ENCODE assay signal across 19 cellular contexts in genomic region chr3:41222012-41222411, GRCh38. TPM values are rescaled to one million over a fixed set of nuclear protein-coding genes. Genes with fewer than 3 reads are reported as not detected.
DNase-seq lines count a peak whose midpoint lies in the region; ATAC-seq and TF ChIP-seq lines count a peak whose summit lies in the region.
"Had no signal": no experiment of that assay in that cellular context is flagged by ENCODE, and none has a peak within 500 bp of the region (broad histone marks: within the 10 kb centered on the region; RNA-seq: fewer than 3 reads in every experiment).

No MANE protein-coding gene starts in this region.

- no peaks in the 10 kb centered on the region for H3K27me3 Mint-ChIP-seq in CD4-positive, CD25-positive, alpha-beta regulatory T cell
- H3K27me3 Mint-ChIP-seq: activated naive CD8-positive, alpha-beta T cell treated with anti-CD3 and anti-CD28 coated beads, Interleukin-2, amount 10 ng/mL, durations not matched to agents 7 days and 5 days; IgD-negative memory B cell had no signal

- H4K20me1 ChIP-seq in mammary epithelial cell (ENCODE audit: insufficient read depth, low read length), result peaks cover 50% of the 10 kb centered on the region
- peaks cover 62% of the 10 kb centered on the region for H4K20me1 ChIP-seq in PC-3 (ENCODE audit: low read length)

- H3K4ac ChIP-seq in mesendoderm (ENCODE audit: low read depth, low read length), result no peak overlapping the region

- H3K27ac ChIP-seq in ACC112 (ENCODE audit: low read depth, low read length), result peak overlapping the region; percentile 57
- no peak overlapping the region for H3K27ac ChIP-seq in CD4-positive, CD25-positive, alpha-beta regulatory T cell (ENCODE audit: insufficient read depth, low read length, poor library complexity, severe bottlenecking)
- H3K27ac ChIP-seq in mammary epithelial cell (ENCODE audit: insufficient read depth, low read depth, low read length), result peak overlapping the region; percentile 2
- H3K27ac ChIP-seq in mesendoderm (ENCODE audit: low read depth, low read length), result no peak overlapping the region
- H3K27ac ChIP-seq in PC-3 (ENCODE audit: low read length), result no peak overlapping the region
- H3K27ac ChIP-seq: SJSA1 had no signal

- TF ChIP-seq CTCF in mammary epithelial cell (conservative IDR thresholded peaks at IDR 0.05 in 1 of 2, IDR thresholded peaks at IDR 0.05 in 1 of 2; ENCODE audit: extremely low read depth in 1 of 2, insufficient read depth in 1 of 2, low read depth in 1 of 2, low read length in 2 of 2) (no peak), PC-3 (conservative IDR thresholded peaks at IDR 0.05; ENCODE audit: low read depth, low read length) (no peak), BE2C (IDR thresholded peaks at IDR 0.05; ENCODE audit: low read depth, low read length) (no peak)

- H2BK15ac ChIP-seq in mesendoderm (replicated peaks; ENCODE audit: low read depth), result no peak overlapping the region

- no peaks in the 10 kb centered on the region for H3K27me3 ChIP-seq in ACC112 (ENCODE audit: insufficient read depth, low read length)
- no peaks in the 10 kb centered on the region for H3K27me3 ChIP-seq in CD4-positive, CD25-positive, alpha-beta regulatory T cell (ENCODE audit: control insufficient read depth, insufficient read depth, low read length)
- no peaks in the 10 kb centered on the region for H3K27me3 ChIP-seq in mammary epithelial cell (ENCODE audit: insufficient read depth, low read length)
- no peaks in the 10 kb centered on the region for H3K27me3 ChIP-seq in mesendoderm (ENCODE audit: insufficient read depth, low read length, poor library complexity)
- H3K27me3 ChIP-seq in PC-3 (ENCODE audit: low read length), result no peaks in the 10 kb centered on the region
- no peaks in the 10 kb centered on the region for H3K27me3 ChIP-seq in BE2C
- H3K27me3 ChIP-seq: SJSA1, tibial nerve had no signal

- WGBS in mammary epithelial cell (ENCODE audit: low coverage, missing lambda C conversion rate), result 40% methylated on average over 2 of the region's 2 CpGs
- WGBS in mesendoderm (ENCODE audit: extremely low coverage, insufficient coverage, low lambda C conversion rate), result no CpG with 5 or more reads among the region's 2 CpGs

- no peak overlapping the region for H2AK5ac ChIP-seq in mesendoderm (ENCODE audit: low read length)

- peaks cover 15% of the 10 kb centered on the region for H3K36me3 Mint-ChIP-seq in CD4-positive, CD25-positive, alpha-beta regulatory T cell

- H4K5ac ChIP-seq in mesendoderm (ENCODE audit: low read length), result no peak overlapping the region

- no peak overlapping the region for H4K8ac ChIP-seq in mesendoderm (ENCODE audit: low read depth, low read length)

- peaks cover 0 to 1% (median 0%) of the 10 kb centered on the region in 7 donors for H3K9me3 Mint-ChIP-seq in CD4-positive, CD25-positive, alpha-beta regulatory T cell
- H3K9me3 Mint-ChIP-seq: activated naive CD8-positive, alpha-beta T cell treated with anti-CD3 and anti-CD28 coated beads, Interleukin-2, amount 10 ng/mL, durations not matched to agents 7 days and 5 days; IgD-negative memory B cell; T-helper 2 cell treated with Interferon-gamma antibody and Interleukin-4, amounts not matched to agents 5 μg/mL and 100 μg/mL, for 36 hours had no signal

- in situ Hi-C loops in mammary epithelial cell (cut with MboI; ENCODE audit: low sequenced_read_pairs in 2 of 2), result loop anchor here in 1 of 2 donors (25.0 kb wide), 1 partner anchor 635 kb away; no protein-coding TSS in a partner anchor

- no peak overlapping the region for H2BK120ac ChIP-seq in mesendoderm (ENCODE audit: low read depth, low read length)

- CTCF ChIA-PET in mammary epithelial cell (lab: Charles Lee; ENCODE audit: low non-redundant PET), result no interaction called here
- CTCF ChIA-PET in PC-3 (lab: Charles Lee), result no interaction called here

- peak overlapping the region in 3 of 4 donors; percentile 7 to 41 (median 10) for H3K4me3 Mint-ChIP-seq in CD4-positive, CD25-positive, alpha-beta regulatory T cell
- H3K4me3 Mint-ChIP-seq: activated naive CD8-positive, alpha-beta T cell treated with anti-CD3 and anti-CD28 coated beads, Interleukin-2, amount 10 ng/mL, durations not matched to agents 7 days and 5 days; T-helper 2 cell treated with Interferon-gamma antibody and Interleukin-4, amounts not matched to agents 5 μg/mL and 100 μg/mL, for 36 hours had no signal

- ATAC-seq in CD4-positive, CD25-positive, alpha-beta regulatory T cell (ENCODE audit: low read depth in 2 of 2), result no peak
- ATAC-seq in HG02938 (IDR thresholded peaks at IDR 0.05; ENCODE audit: unreplicated experiment) (no peak), PC-3 (no peak)

- no peak overlapping the region for H2BK5ac ChIP-seq in mesendoderm (ENCODE audit: low read length)

- BruUV-seq in mammary epithelial cell (replicated peaks; lab: Mats Ljungman, UMichigan) (no TSS peak), PC-3 (replicated peaks; lab: Mats Ljungman, UMichigan) (no TSS peak)

- H3K4me3 ChIP-seq in ACC112 (ENCODE audit: low read depth, low read length) (peak overlapping the region; percentile 27; the same call in 1 of the 2 replicates), mammary epithelial cell (replicated peaks in 1 of 3; ENCODE audit: insufficient read depth in 1 of 3, low read depth in 2 of 3, low read length in 3 of 3) (no peak overlapping the region), mesendoderm (ENCODE audit: low read length) (no peak overlapping the region), PC-3 (ENCODE audit: low read length) (no peak overlapping the region), BE2C (ENCODE audit: low read depth, low read length) (no peak overlapping the region)
- peak overlapping the region; percentile 17 for H3K4me3 ChIP-seq in CD4-positive, CD25-positive, alpha-beta regulatory T cell (ENCODE audit: low read depth, low read length)
- H3K4me3 ChIP-seq: SJSA1, tibial nerve had no signal

- H3K9ac ChIP-seq in mammary epithelial cell (ENCODE audit: insufficient read depth, low read length), result no peak overlapping the region
- H3K9ac ChIP-seq in mesendoderm (ENCODE audit: low read length), result no peak overlapping the region
- H3K9ac ChIP-seq in PC-3 (ENCODE audit: low read length), result no peak overlapping the region

- H3K18ac ChIP-seq in mesendoderm (ENCODE audit: low read length), result peak overlapping the region; percentile 51

- intact Hi-C loops in mammary epithelial cell (cut with micrococcal nuclease), result loop anchor here (5.0 kb wide), 1 partner anchor 640 kb away; no protein-coding TSS in a partner anchor
- intact Hi-C loops in PC-3 (cut with micrococcal nuclease), result no loop called here

- peaks cover 7% of the 10 kb centered on the region for H3K79me1 ChIP-seq in mesendoderm (ENCODE audit: low read length)

- H3K79me2 ChIP-seq in ACC112 (ENCODE audit: control insufficient read depth, insufficient read depth, low read length, unreplicated experiment), result peaks cover 89% of the 10 kb centered on the region
- peaks cover 99% of the 10 kb centered on the region for H3K79me2 ChIP-seq in mammary epithelial cell (ENCODE audit: insufficient read depth, low read length)
- peaks cover 58% of the 10 kb centered on the region for H3K79me2 ChIP-seq in mesendoderm (ENCODE audit: control insufficient read depth, insufficient read depth, low read length)
- H3K79me2 ChIP-seq in PC-3 (ENCODE audit: low read length), result peaks cover 86% of the 10 kb centered on the region

- H3F3A ChIP-seq in PC-3 (ENCODE audit: low read length, unreplicated experiment), result no peaks in the 10 kb centered on the region

- no peak for DNase-seq in CD4-positive, CD25-positive, alpha-beta regulatory T cell
- DNase-seq in mammary epithelial cell, result no peak
- no peak for DNase-seq in mesendoderm
- DNase-seq in NOMO-1 (lab: John Stamatoyannopoulos, UW; ENCODE audit: unreplicated experiment in 2 of 2), result no peak
- no peak for DNase-seq in PC-3
- no peak for DNase-seq in BE2C
- DNase-seq: activated CD4-positive, alpha-beta T cell treated with anti-CD3 and anti-CD28 coated beads for 1 hour; activated CD8-positive, alpha-beta memory T cell treated with anti-CD3 and anti-CD28 coated beads, Interleukin-2, amount 50 U/mL, for 48 hours; activated naive CD8-positive, alpha-beta T cell treated with anti-CD3 and anti-CD28 coated beads, Interleukin-2, amount 10 ng/mL, durations not matched to agents 7 days and 5 days; DMS53; kidney; NCI-H2081 treated with DMSO at 0.1 percent for 48 hours; NCI-H524 had no signal

- H3K27ac Mint-ChIP-seq in CD4-positive, CD25-positive, alpha-beta regulatory T cell, result peak overlapping the region in 1 of 3 donors; percentile 2
- H3K27ac Mint-ChIP-seq: activated naive CD8-positive, alpha-beta T cell treated with anti-CD3 and anti-CD28 coated beads, Interleukin-2, amount 10 ng/mL, durations not matched to agents 7 days and 5 days; T-helper 2 cell treated with Interferon-gamma antibody and Interleukin-4, amounts not matched to agents 5 μg/mL and 100 μg/mL, for 36 hours had no signal

- peaks cover 25% of the 10 kb centered on the region for H3K36me3 ChIP-seq in ACC112 (ENCODE audit: insufficient read depth, low read length)
- peaks cover 34% of the 10 kb centered on the region for H3K36me3 ChIP-seq in CD4-positive, CD25-positive, alpha-beta regulatory T cell (ENCODE audit: control insufficient read depth, insufficient read depth, low read length)
- H3K36me3 ChIP-seq in mammary epithelial cell (ENCODE audit: insufficient read depth, low read length), result peaks cover 23% of the 10 kb centered on the region
- peaks cover 13% of the 10 kb centered on the region for H3K36me3 ChIP-seq in mesendoderm (ENCODE audit: control insufficient read depth, insufficient read depth, low read length)
- H3K36me3 ChIP-seq in PC-3 (ENCODE audit: low read depth, low read length), result peaks cover 34% of the 10 kb centered on the region
- H3K36me3 ChIP-seq in BE2C, result peaks cover 22% of the 10 kb centered on the region

- POLR2A ChIA-PET in PC-3 (lab: Charles Lee; ENCODE audit: unreplicated experiment), result no interaction called here

- H2AFZ ChIP-seq in ACC112 (ENCODE audit: low read length, unreplicated experiment) (no peak overlapping the region), mammary epithelial cell (ENCODE audit: low read depth, low read length) (no peak overlapping the region), PC-3 (ENCODE audit: low read length) (no peak overlapping the region)

- H3K9me3 ChIP-seq in CD4-positive, CD25-positive, alpha-beta regulatory T cell (ENCODE audit: control insufficient read depth in 2 of 2, low read length in 2 of 2), result no peaks in the 10 kb centered on the region
- H3K9me3 ChIP-seq in mammary epithelial cell (replicated peaks; ENCODE audit: insufficient read depth, low read length) (no peaks in the 10 kb centered on the region), PC-3 (ENCODE audit: low read length) (no peaks in the 10 kb centered on the region), BE2C (no peaks in the 10 kb centered on the region)
- H3K9me3 ChIP-seq: SJSA1, tibial nerve had no signal

- H3K4me1 Mint-ChIP-seq in CD4-positive, CD25-positive, alpha-beta regulatory T cell, result peaks cover 52 to 69% (median 61%) of the 10 kb centered on the region in 4 donors

- dilution Hi-C loops in mammary epithelial cell (cut with HindIII; ENCODE audit: low sequenced_read_pairs), result no loop called here

- H3K4me2 ChIP-seq in mammary epithelial cell (ENCODE audit: insufficient read depth, low read depth, low read length) (no peak overlapping the region), mesendoderm (ENCODE audit: low read length) (no peak overlapping the region), PC-3 (ENCODE audit: low read length) (no peak overlapping the region)

- H3K4me1 ChIP-seq in ACC112 (ENCODE audit: control insufficient read depth, insufficient read depth, low read length, unreplicated experiment), result peaks cover 59% of the 10 kb centered on the region
- peaks cover 50% of the 10 kb centered on the region for H3K4me1 ChIP-seq in CD4-positive, CD25-positive, alpha-beta regulatory T cell (ENCODE audit: control insufficient read depth, insufficient read depth, low read length, poor library complexity, severe bottlenecking)
- H3K4me1 ChIP-seq in mammary epithelial cell (ENCODE audit: insufficient read depth, low read length), result peaks cover 34% of the 10 kb centered on the region
- no peaks in the 10 kb centered on the region for H3K4me1 ChIP-seq in mesendoderm (ENCODE audit: control insufficient read depth, low read depth, low read length)
- H3K4me1 ChIP-seq in PC-3 (ENCODE audit: insufficient read depth, low read length), result peaks cover 2% of the 10 kb centered on the region
- no peaks in the 10 kb centered on the region for H3K4me1 ChIP-seq in BE2C

- no peaks in the 10 kb centered on the region for H3K9me2 ChIP-seq in PC-3 (replicated peaks; ENCODE audit: low read length)

- H3K23ac ChIP-seq in mesendoderm (ENCODE audit: low read length), result no peak overlapping the region

- H3K56ac ChIP-seq in mesendoderm (ENCODE audit: low read length), result no peak overlapping the region

RNA-seq across cellular contexts. Expression of gene CTNNB1, which starts 22.7 kb away (rescaled TPM):
- 177 TPM for total RNA-seq in CD4-positive, CD25-positive, alpha-beta regulatory T cell
- 10 to 100 TPM; 46.6 to 82.2 (median 47.4) TPM for polyA plus RNA-seq in CD4-positive, CD25-positive, alpha-beta regulatory T cell
- total RNA-seq in mammary epithelial cell (1,000 to 10,000 TPM in 1 of 2 donors, 100 to 1,000 TPM in 1; 543 to 1,542 TPM), PC-3 (2014; rRNA removed) (460 and 474 TPM in 2 replicates)
- 562 TPM for polyA plus RNA-seq in mammary epithelial cell
- polyA minus RNA-seq in mammary epithelial cell, result 3,655 TPM
- polyA plus RNA-seq in mesendoderm (2013, experiment 1 of 2), result 390 TPM
- 383 TPM for polyA plus RNA-seq in mesendoderm (2013, experiment 2 of 2)
- polyA plus RNA-seq in BE2C (2012; ENCODE audit: insufficient read depth, insufficient read length, low read depth), result 102 TPM

Comparison
In these comparisons a context has a peak if more than half of its experiments do, and no peak if none do; other contexts are left out.
1. H3K27ac ChIP-seq: peak in ACC112 (single experiment) and mammary epithelial cell (single experiment); none in CD4-positive, CD25-positive, alpha-beta regulatory T cell (single experiment), mesendoderm (single experiment) and PC-3 (single experiment).
2. H3K4me3 ChIP-seq: peak in ACC112 (single experiment) and CD4-positive, CD25-positive, alpha-beta regulatory T cell (single experiment); none in mammary epithelial cell (0 of 3), mesendoderm (single experiment), PC-3 (single experiment) and BE2C (single experiment).